ENCODE assay signal across 8 cellular contexts in the genomic region with DNA sequence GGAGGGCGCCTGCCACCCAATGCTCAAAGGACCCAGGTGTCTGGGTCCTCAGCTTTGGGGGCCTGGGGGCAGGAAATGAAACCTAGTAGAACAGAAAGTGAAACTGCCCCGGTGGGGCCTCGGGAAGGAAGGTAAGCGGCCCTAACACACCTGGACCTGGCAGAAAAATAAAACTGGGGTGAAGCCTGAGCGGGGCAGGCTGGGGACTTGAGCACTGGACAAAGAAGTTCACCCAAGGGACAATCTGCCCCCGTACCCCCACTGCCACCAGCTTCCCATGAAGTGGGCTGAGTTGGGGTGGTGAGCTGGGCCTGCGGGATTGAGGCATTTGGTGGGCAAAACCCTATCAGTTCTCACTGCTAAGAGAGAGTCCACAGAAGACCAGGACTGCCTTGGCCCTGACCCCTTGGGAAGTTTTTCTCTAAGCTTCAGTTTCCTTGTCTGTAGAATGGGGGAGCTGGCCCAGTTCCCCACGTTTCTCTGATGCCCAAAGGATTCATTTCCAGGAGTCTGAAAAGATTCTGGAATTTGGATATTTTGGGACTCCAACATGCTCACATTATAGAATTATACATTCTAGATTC. TPM values are rescaled to one million over a fixed set of nuclear protein-coding genes. Genes with fewer than 3 reads are reported as not detected.
DNase-seq lines count a peak whose midpoint lies in the region; ATAC-seq, FAIRE-seq and TF ChIP-seq lines count a peak whose summit lies in the region.

No MANE protein-coding gene starts in this region.

- H3K23ac ChIP-seq in H1 (ENCODE audit: insufficient read length) = no peak overlapping the region

- POLR2A ChIA-PET in H1 (lab: Charles Lee; ENCODE audit: partially characterized antibody) = interaction anchor here (0.6 to 4.7 kb wide), 11 partner anchors 9 to 523 kb away, joined by 3 to 18 read pairs (median 4); a partner anchor contains a TSS

- H3K9me3 ChIP-seq in H1 (ENCODE audit: insufficient read depth in 2 of 2, low read depth in 1 of 2, low read length in 1 of 2) = no peaks in the 10 kb centered on the region
- H3K9me3 ChIP-seq in neural progenitor cell (ENCODE audit: low read depth) = no peaks in the 10 kb centered on the region

- H3K23me2 ChIP-seq in H1 (ENCODE audit: low read depth, low read length) = peaks cover 13% of the 10 kb centered on the region; the same call in 1 of the 2 replicates

- H4K91ac ChIP-seq in H1 (replicated peaks; ENCODE audit: insufficient read length, low read length) = peak overlapping the region; percentile 2

- no peak for TF ChIP-seq RAD21 in H1 (IDR thresholded peaks at IDR 0.05 in 1 of 2, conservative IDR thresholded peaks at IDR 0.05 in 1 of 2; ENCODE audit: low read depth in 2 of 2, low read length in 2 of 2)

- no peak overlapping the region for H3K56ac ChIP-seq in H1 (replicated peaks; ENCODE audit: insufficient read length, low read depth, low read length)

- DNase-seq in activated T-cell treated with anti-CD3 and anti-CD28 coated beads for 1 hour (ENCODE audit: low read depth) (peak; percentile 60), H1 (ENCODE audit: low read depth in 1 of 2, low spot score in 2 of 2) (peak in 1 of 2 experiments; percentile 56), neural progenitor cell (ENCODE audit: low spot score) (no peak), KG1 (lab: John Stamatoyannopoulos, UW) (no peak)
- no peak for DNase-seq in activated T-cell treated with anti-CD3 and anti-CD28 coated beads, Interleukin-2, amount 50 U/mL, for 1 hour
- DNase-seq in activated CD4-positive, CD25-positive, alpha-beta regulatory T cell treated with anti-CD3 and anti-CD28 coated beads, Interleukin-2, amount 50 U/mL, for 16 hours (ENCODE audit: low read depth, low spot score) = peak; percentile 51
- no peak for DNase-seq in effector CD8-positive, alpha-beta T cell (lab: John Stamatoyannopoulos, UW)

- TF ChIP-seq POLR2A in H1 (IDR thresholded peaks at IDR 0.05; ENCODE audit: control extremely low read depth in 1 of 2, low read depth in 2 of 2, low read length in 2 of 2) = no peak

- H2AFZ ChIP-seq in H1 (ENCODE audit: low read length) = no peak overlapping the region
- no peak overlapping the region for H2AFZ ChIP-seq in neural progenitor cell (replicated peaks)

- peak overlapping the region; percentile 58 to 94 (median 74) for H3K4me3 ChIP-seq in H1 (ENCODE audit: extremely low read depth in 1 of 4, insufficient read depth in 2 of 4, low read depth in 3 of 4, low read length in 4 of 4)
- H3K4me3 ChIP-seq in neural progenitor cell = peak overlapping the region; percentile 99

- H4K20me1 ChIP-seq in H1 (replicated peaks in 1 of 2; ENCODE audit: control insufficient read depth in 1 of 2, insufficient read depth in 2 of 2, low read length in 2 of 2) (peaks cover 0 to 4% of the 10 kb centered on the region in 2 experiments), neural progenitor cell (ENCODE audit: low read depth) (peaks cover 56% of the 10 kb centered on the region)

- H3K9ac ChIP-seq in H1 (replicated peaks in 1 of 4; ENCODE audit: extremely low read depth in 1 of 4, low read depth in 3 of 4, low read length in 3 of 4) (peak overlapping the region in 2 of 4 experiments; percentile 8 to 25; a peak in 2 of 7 replicates), neural progenitor cell (no peak overlapping the region)

- H3K4me2 ChIP-seq in H1 (ENCODE audit: insufficient read depth in 1 of 2, low read depth in 2 of 2, low read length in 2 of 2) = peak overlapping the region; percentile 91
- peak overlapping the region; percentile 97 for H3K4me2 ChIP-seq in neural progenitor cell

- H3K4me1 Mint-ChIP-seq in neural progenitor cell = peaks cover 25% of the 10 kb centered on the region

- no peak overlapping the region for H2BK15ac ChIP-seq in H1 (ENCODE audit: low read length)

- no peak overlapping the region for H4K8ac ChIP-seq in H1 (ENCODE audit: extremely low read depth, insufficient read depth, low read length)

- FAIRE-seq in H1 (lab: Jason Lieb, UNC) = no peak

- H3K4me1 ChIP-seq in H1 (replicated peaks in 1 of 4; ENCODE audit: control insufficient read depth in 3 of 4, insufficient read depth in 4 of 4, low read length in 3 of 4) (peaks cover 0 to 18% (median 7%) of the 10 kb centered on the region in 4 experiments; a peak in 5 of 7 replicates), neural progenitor cell (peaks cover 12% of the 10 kb centered on the region)

- no peaks in the 10 kb centered on the region for H3K27me3 ChIP-seq in H1 (replicated peaks in 1 of 4; ENCODE audit: control insufficient read depth in 3 of 4, extremely low read depth in 1 of 4, insufficient read depth in 3 of 4, low read length in 3 of 4)
- H3K27me3 ChIP-seq in neural progenitor cell = no peaks in the 10 kb centered on the region

- peak overlapping the region; percentile 84 for H2BK5ac ChIP-seq in H1 (ENCODE audit: low read depth, low read length)

- TF ChIP-seq CTCF in H1 (IDR thresholded peaks at IDR 0.05; ENCODE audit: control extremely low read depth in 1 of 3, insufficient read depth in 1 of 3, low read depth in 1 of 3, low read length in 3 of 3) (no peak), neural progenitor cell (IDR thresholded peaks at IDR 0.05) (no peak)

- CTCF ChIA-PET in H1 (lab: Charles Lee; ENCODE audit: partially characterized antibody) = interaction anchor here (0.6 to 7.5 kb wide), 9 partner anchors 10 to 106 kb away, joined by 3 to 46 read pairs (median 4); a partner anchor contains a TSS

- H2BK20ac ChIP-seq in H1 (ENCODE audit: low read length) = no peak overlapping the region

- H2BK120ac ChIP-seq in H1 (replicated peaks; ENCODE audit: low read depth, low read length) = no peak overlapping the region

- no peak overlapping the region for H4K5ac ChIP-seq in H1 (ENCODE audit: insufficient read length, low read depth, low read length)

- peaks cover 0 to 7% (median 0%) of the 10 kb centered on the region in 4 experiments; a peak in 2 of 8 replicates for H3K36me3 ChIP-seq in H1 (ENCODE audit: control insufficient read depth in 2 of 4, insufficient read depth in 4 of 4, low read length in 3 of 4)
- H3K36me3 ChIP-seq in neural progenitor cell = peaks cover 1% of the 10 kb centered on the region

- H3K18ac ChIP-seq in H1 (ENCODE audit: extremely low read depth, low read length) = no peak overlapping the region

- no peak for ATAC-seq in HG03039 (IDR thresholded peaks at IDR 0.05; ENCODE audit: unreplicated experiment)

- H3K4ac ChIP-seq in H1 (replicated peaks; ENCODE audit: insufficient read length, low read depth, low read length) = peak overlapping the region; percentile 55

- TF ChIP-seq EP300 in H1 (IDR thresholded peaks at IDR 0.05; ENCODE audit: borderline replicate concordance in 1 of 2, low read depth in 2 of 2, low read length in 2 of 2) = no peak

- no peak overlapping the region for H2AK5ac ChIP-seq in H1 (ENCODE audit: low read depth, low read length)

- 23% methylated on average over 5 of the region's 8 CpGs; no CpG with 5 or more reads in 1 of the 2 experiments for WGBS in H1 (ENCODE audit: extremely low coverage in 1 of 2, insufficient coverage in 1 of 2, insufficient read length in 1 of 2, insufficient replicate concordance in 2 of 2, low coverage in 1 of 2, low lambda C conversion rate in 2 of 2, missing lambda C conversion rate in 1 of 2), 2 experiments

- H3K27ac ChIP-seq in H1 (ENCODE audit: low read depth, low read length) (peak overlapping the region; percentile 23), neural progenitor cell (no peak overlapping the region)

- peaks cover 4% of the 10 kb centered on the region for H3K36me3 Mint-ChIP-seq in neural progenitor cell

- no peak overlapping the region for H3K27ac Mint-ChIP-seq in neural progenitor cell

- H3K4me3 Mint-ChIP-seq in neural progenitor cell = peak overlapping the region; percentile 97

- peaks cover 0 to 19% of the 10 kb centered on the region in 2 experiments; a peak in 2 of 4 replicates for H3K79me2 ChIP-seq in H1 (ENCODE audit: control insufficient read depth in 1 of 2, insufficient read depth in 2 of 2, low read length in 2 of 2)
- peaks cover 49% of the 10 kb centered on the region for H3K79me2 ChIP-seq in neural progenitor cell (ENCODE audit: low read depth)

- peaks cover 26% of the 10 kb centered on the region for H3F3A ChIP-seq in neural progenitor cell (ENCODE audit: low read depth)

- no peaks in the 10 kb centered on the region for H3K9me3 Mint-ChIP-seq in neural progenitor cell

- H3K79me1 ChIP-seq in H1 (ENCODE audit: low read depth, low read length) = 0 out of 2 replicates have a peak, but pooled peaks cover 4% of the 10 kb centered on the region

- H3K27me3 Mint-ChIP-seq in neural progenitor cell (ENCODE audit: insufficient read depth, low read depth) = peaks cover 2% of the 10 kb centered on the region

- no peak overlapping the region for H3K14ac ChIP-seq in H1 (ENCODE audit: insufficient read length)

- no peak overlapping the region for H2BK12ac ChIP-seq in H1 (ENCODE audit: low read depth, low read length)

RNA-seq across cellular contexts. Expression of a gene that starts 2.3 kb away (rescaled TPM):
- 63.8 and 73.1 TPM in 2 replicates for total RNA-seq in H1 (2021; fragmentation: NEBNext Ultra II Directional; extraction: Animal tissue kit (Norgen Biotek cat#: 25700))
- 24.4 and 34.9 TPM in 2 replicates for polyA plus RNA-seq in H1 (2011; rRNA removed)
- 21.8 TPM for polyA plus RNA-seq in H1 (2011; cell fraction: cytosol; rRNA removed)
- polyA plus RNA-seq in H1 (2011; cell fraction: nucleus; rRNA removed) = 52.7 TPM
- 40.6 to 71.6 TPM (median 66.7 TPM) in 4 replicates for polyA plus RNA-seq in H1 (2012, experiment 1 of 2)
- polyA plus RNA-seq in H1 (2012, experiment 2 of 2) = 66.5 TPM
- 39.4 TPM for polyA plus RNA-seq in H1 (2013, experiment 1 of 2)
- 39.7 TPM for polyA plus RNA-seq in H1 (2013, experiment 2 of 2)
- 19.5 and 29.8 TPM in 2 replicates for polyA minus RNA-seq in H1 (2011; rRNA and poly(A)+ RNA removed)
- polyA minus RNA-seq in H1 (2011; cell fraction: cytosol; rRNA and poly(A)+ RNA removed) = 43.1 TPM
- 20.4 TPM for polyA minus RNA-seq in H1 (2011; cell fraction: nucleus; rRNA and poly(A)+ RNA removed)
- total RNA-seq in neural progenitor cell (ENCODE audit: low replicate concordance) = 14.9 and 22.2 TPM in 2 replicates

RNA-seq across cellular contexts. Expression of a gene that starts 31.2 kb away (rescaled TPM):
- total RNA-seq in H1 (2021; fragmentation: NEBNext Ultra II Directional; extraction: Animal tissue kit (Norgen Biotek cat#: 25700)) = 24.4 and 24.8 TPM in 2 replicates
- polyA plus RNA-seq in H1 (2011; rRNA removed) = 17.1 and 29.1 TPM in 2 replicates
- 16.6 TPM for polyA plus RNA-seq in H1 (2011; cell fraction: cytosol; rRNA removed)
- 36.2 TPM for polyA plus RNA-seq in H1 (2011; cell fraction: nucleus; rRNA removed)
- polyA plus RNA-seq in H1 (2012, experiment 1 of 2) = 22.3 to 27.7 TPM (median 25.3 TPM) in 4 replicates
- 18.2 TPM for polyA plus RNA-seq in H1 (2012, experiment 2 of 2)
- 31.2 TPM for polyA plus RNA-seq in H1 (2013, experiment 1 of 2)
- polyA plus RNA-seq in H1 (2013, experiment 2 of 2) = 30.1 TPM
- 9.1 and 10.6 TPM in 2 replicates for polyA minus RNA-seq in H1 (2011; rRNA and poly(A)+ RNA removed)
- polyA minus RNA-seq in H1 (2011; cell fraction: cytosol; rRNA and poly(A)+ RNA removed) = 10.7 TPM
- 13.1 TPM for polyA minus RNA-seq in H1 (2011; cell fraction: nucleus; rRNA and poly(A)+ RNA removed)
- total RNA-seq in neural progenitor cell (ENCODE audit: low replicate concordance) = 18.6 and 40.5 TPM in 2 replicates

RNA-seq across cellular contexts. Expression of a gene that starts 31.6 kb away (rescaled TPM):
- total RNA-seq in H1 (2021; fragmentation: NEBNext Ultra II Directional; extraction: Animal tissue kit (Norgen Biotek cat#: 25700)) = 120 and 124 TPM in 2 replicates
- polyA plus RNA-seq in H1 (2011; rRNA removed) = 187 and 298 TPM in 2 replicates
- 187 TPM for polyA plus RNA-seq in H1 (2011; cell fraction: cytosol; rRNA removed)
- 357 TPM for polyA plus RNA-seq in H1 (2011; cell fraction: nucleus; rRNA removed)
- 79.5 to 127 TPM (median 116 TPM) in 4 replicates for polyA plus RNA-seq in H1 (2012, experiment 1 of 2)
- polyA plus RNA-seq in H1 (2012, experiment 2 of 2) = 86.4 TPM
- polyA plus RNA-seq in H1 (2013, experiment 1 of 2) = 74.9 TPM
- 72.9 TPM for polyA plus RNA-seq in H1 (2013, experiment 2 of 2)
- 98.5 and 101 TPM in 2 replicates for polyA minus RNA-seq in H1 (2011; rRNA and poly(A)+ RNA removed)
- 89.5 TPM for polyA minus RNA-seq in H1 (2011; cell fraction: cytosol; rRNA and poly(A)+ RNA removed)
- polyA minus RNA-seq in H1 (2011; cell fraction: nucleus; rRNA and poly(A)+ RNA removed) = 111 TPM
- 54.1 and 149 TPM in 2 replicates for total RNA-seq in neural progenitor cell (ENCODE audit: low replicate concordance)

RNA-seq across cellular contexts. Expression of a gene that starts 53.6 kb away (rescaled TPM):
- 1.5 and 2.0 TPM in 2 replicates for total RNA-seq in H1 (2021; fragmentation: NEBNext Ultra II Directional; extraction: Animal tissue kit (Norgen Biotek cat#: 25700))
- 1.8 and 1.9 TPM in 2 replicates for polyA plus RNA-seq in H1 (2011; rRNA removed)
- 1.8 TPM for polyA plus RNA-seq in H1 (2011; cell fraction: cytosol; rRNA removed)
- polyA plus RNA-seq in H1 (2011; cell fraction: nucleus; rRNA removed) = 2.1 TPM
- polyA plus RNA-seq in H1 (2012, experiment 1 of 2) = 1.1 to 1.4 TPM (median 1.2 TPM) in 4 replicates
- polyA plus RNA-seq in H1 (2012, experiment 2 of 2) = 1.4 TPM
- polyA plus RNA-seq in H1 (2013, experiment 1 of 2) = 1.3 TPM
- polyA plus RNA-seq in H1 (2013, experiment 2 of 2) = 1.3 TPM
- polyA minus RNA-seq in H1 (2011; rRNA and poly(A)+ RNA removed) = 0.61 and 1.2 TPM in 2 replicates
- 0.81 TPM for polyA minus RNA-seq in H1 (2011; cell fraction: cytosol; rRNA and poly(A)+ RNA removed)
- polyA minus RNA-seq in H1 (2011; cell fraction: nucleus; rRNA and poly(A)+ RNA removed) = 1.00 TPM
- 0.75 and 2.2 TPM in 2 replicates for total RNA-seq in neural progenitor cell (ENCODE audit: low replicate concordance)

Comparison
In these comparisons a context has a peak if more than half of its experiments do, and no peak if none do; other contexts are left out.
1. DNase-seq: peak in activated T-cell treated with anti-CD3 and anti-CD28 coated beads for 1 hour (single experiment) and activated CD4-positive, CD25-positive, alpha-beta regulatory T cell treated with anti-CD3 and anti-CD28 coated beads, Interleukin-2, amount 50 U/mL, for 16 hours (single experiment); none in activated T-cell treated with anti-CD3 and anti-CD28 coated beads, Interleukin-2, amount 50 U/mL, for 1 hour (single experiment), neural progenitor cell (single experiment), KG1 (single experiment) and effector CD8-positive, alpha-beta T cell (single experiment).